In genomic region chr1:3469849-3470649, GRCh38 we compare ENCODE assay signal across 1 cellular context.
TF ChIP-seq lines count a peak whose summit lies in the region.

No MANE protein-coding gene starts in this region.

TF ChIP-seq in HEK293, 187 proteins besides CTCF, POLR2A, EP300 and RAD21 (continued from another document):
- no peak for TF ChIP-seq ZNF214 (tag by site-specific recombination; IDR thresholded peaks at IDR 0.05; ENCODE audit: borderline replicate concordance)
- TF ChIP-seq ZNF423 (tag by site-specific recombination; IDR thresholded peaks at IDR 0.05) = no peak
- TF ChIP-seq ZNF221 (tag by site-specific recombination; IDR thresholded peaks at IDR 0.05; ENCODE audit: borderline replicate concordance) = no peak
TF ChIP-seq in HEK293: peak in this region for 5.
